8 cellular contexts compared by ENCODE assay signal in the genomic region with DNA sequence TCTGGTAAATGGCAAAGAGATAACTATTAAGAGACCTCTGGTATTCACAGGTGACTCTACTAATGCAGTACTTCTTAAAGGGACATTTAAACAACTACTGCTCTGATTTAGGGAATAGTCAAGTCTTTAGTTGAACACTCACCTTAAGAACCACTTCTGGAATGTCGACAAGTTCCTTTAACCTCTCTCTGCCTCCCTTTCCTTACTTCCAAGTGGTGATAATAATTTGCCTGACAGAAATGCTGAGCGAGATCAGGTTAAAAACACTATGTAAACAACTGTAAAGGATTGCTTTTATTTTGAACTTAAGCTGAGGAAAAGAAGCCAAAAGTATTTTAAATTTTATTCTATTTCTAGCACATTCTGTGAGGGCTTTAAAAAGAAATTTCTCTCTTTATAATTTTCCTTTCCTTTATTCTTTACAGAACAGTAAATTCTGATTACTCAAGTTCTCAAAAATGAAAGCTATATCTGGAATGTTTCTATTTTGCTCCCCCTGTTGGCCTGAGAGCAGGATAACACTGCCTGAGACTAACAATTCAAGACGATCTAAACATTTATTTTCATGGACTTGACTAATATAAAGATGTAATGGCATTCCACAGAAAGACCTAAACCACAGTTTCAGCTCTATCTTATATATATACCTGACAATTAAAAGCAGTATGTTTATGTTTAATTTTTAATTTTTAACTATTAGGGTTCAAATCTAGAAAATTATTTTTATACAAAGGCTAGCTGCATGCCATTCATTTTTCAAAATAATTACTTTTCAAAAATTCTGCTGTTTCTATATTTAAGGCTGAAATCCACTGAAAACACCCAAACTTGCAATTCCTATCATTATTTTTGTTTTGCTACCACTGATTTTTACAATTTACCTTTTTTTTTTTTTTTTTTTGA. TPM values are rescaled to one million over a fixed set of nuclear protein-coding genes. Genes with fewer than 3 reads are reported as not detected.
DNase-seq lines count a peak whose midpoint lies in the region; ATAC-seq, FAIRE-seq and TF ChIP-seq lines count a peak whose summit lies in the region.

No MANE protein-coding gene starts in this region.

- H3K27ac ChIP-seq in brain microvascular endothelial cell (peak overlapping the region; percentile 47), kidney (ENCODE audit: low read depth in 2 of 2, low read length in 2 of 2) (peak overlapping the region; percentile 58 to 71)

- no peaks in the 10 kb centered on the region for H3K4me1 ChIP-seq in kidney (ENCODE audit: control insufficient read depth in 1 of 2, insufficient read depth in 1 of 2, low read depth in 1 of 2, low read length in 2 of 2)

- intact Hi-C loops in kidney (cut with DNase I) = loop anchor here (10.0 kb wide), 1 partner anchor 67 kb away; no protein-coding TSS in a partner anchor

- H3K36me3 ChIP-seq in brain microvascular endothelial cell (replicated peaks) (peaks cover 34% of the 10 kb centered on the region), kidney (ENCODE audit: control insufficient read depth in 1 of 2, insufficient read depth in 2 of 2, low read length in 2 of 2) (peaks cover 15 to 19% of the 10 kb centered on the region in 2 donors)

- H3K9ac ChIP-seq in kidney (ENCODE audit: low read length in 2 of 2) = peak overlapping the region in 1 of 2 donors; percentile 60

- peak; percentile 24 for DNase-seq in CMK (ENCODE audit: low read depth)
- DNase-seq in HCEC 1CT = peak; percentile 78
- DNase-seq in NCI-H69 (lab: John Stamatoyannopoulos, UW) = peak; percentile 71
- DNase-seq in brain microvascular endothelial cell = no peak
- DNase-seq in kidney = no peak
- DNase-seq in stromal cell of bone marrow (ENCODE audit: low read depth) = peak; percentile 68

- ATAC-seq in GM21367 (IDR thresholded peaks at IDR 0.05; ENCODE audit: unreplicated experiment) (no peak), HG02970 (IDR thresholded peaks at IDR 0.05; ENCODE audit: low FRiP score, unreplicated experiment) (no peak)

- TF ChIP-seq CTCF in brain microvascular endothelial cell (IDR thresholded peaks at IDR 0.05; ENCODE audit: low read depth, low read length, missing control alignments) = peak; percentile 78
- TF ChIP-seq CTCF in kidney (IDR thresholded peaks at IDR 0.05; ENCODE audit: borderline replicate concordance, extremely low read depth, insufficient read depth) = peak; percentile 83

- H3K4me3 ChIP-seq in brain microvascular endothelial cell (ENCODE audit: low read depth, low read length) = no peak overlapping the region
- H3K4me3 ChIP-seq in kidney (ENCODE audit: low read length in 2 of 2) = peak overlapping the region in 1 of 2 donors; percentile 36

- no peaks in the 10 kb centered on the region for H3K27me3 ChIP-seq in brain microvascular endothelial cell (replicated peaks)

- in situ Hi-C loops in brain microvascular endothelial cell (cut with HindIII; ENCODE audit: low pct_ligation_motif_present, low sequenced_read_pairs) = loop anchor here (10.0 kb wide), 1 partner anchor 77 kb away; no protein-coding TSS in a partner anchor

- no peaks in the 10 kb centered on the region for H3K9me3 ChIP-seq in kidney (ENCODE audit: control insufficient read depth in 1 of 2, low read length in 2 of 2)

- peak; percentile 85 for FAIRE-seq in kidney (lab: Jason Lieb, UNC)

RNA-seq across cellular contexts. Expression of gene ZCCHC8, which starts 29.2 kb away (rescaled TPM):
- total RNA-seq in kidney = 25.8 TPM
- polyA plus RNA-seq in kidney (ENCODE audit: insufficient read depth, low read depth, low replicate concordance) = 10.9 TPM

RNA-seq across cellular contexts. Expression of gene CLIP1, which starts 49.1 kb away (rescaled TPM):
- total RNA-seq in kidney = 85.3 TPM
- polyA plus RNA-seq in kidney (ENCODE audit: insufficient read depth, low read depth, low replicate concordance) = 14.5 TPM

RNA-seq across cellular contexts. Expression of gene RSRC2, which starts 55.2 kb away (rescaled TPM):
- total RNA-seq in kidney = 73.9 TPM
- 39.4 TPM for polyA plus RNA-seq in kidney (ENCODE audit: insufficient read depth, low read depth, low replicate concordance)

RNA-seq across cellular contexts. Expression of gene KNTC1, which starts 55.5 kb away (rescaled TPM):
- total RNA-seq in kidney = 12.6 TPM
- 4.3 TPM for polyA plus RNA-seq in kidney (ENCODE audit: insufficient read depth, low read depth, low replicate concordance)

Comparison
In these comparisons a context has a peak if more than half of its experiments do, and no peak if none do; other contexts are left out.
1. DNase-seq: peak in CMK (single experiment), HCEC 1CT (single experiment), NCI-H69 (single experiment) and stromal cell of bone marrow (single experiment); none in brain microvascular endothelial cell (single experiment) and kidney (single experiment).